8 cellular contexts compared by ENCODE assay signal in the genomic region with DNA sequence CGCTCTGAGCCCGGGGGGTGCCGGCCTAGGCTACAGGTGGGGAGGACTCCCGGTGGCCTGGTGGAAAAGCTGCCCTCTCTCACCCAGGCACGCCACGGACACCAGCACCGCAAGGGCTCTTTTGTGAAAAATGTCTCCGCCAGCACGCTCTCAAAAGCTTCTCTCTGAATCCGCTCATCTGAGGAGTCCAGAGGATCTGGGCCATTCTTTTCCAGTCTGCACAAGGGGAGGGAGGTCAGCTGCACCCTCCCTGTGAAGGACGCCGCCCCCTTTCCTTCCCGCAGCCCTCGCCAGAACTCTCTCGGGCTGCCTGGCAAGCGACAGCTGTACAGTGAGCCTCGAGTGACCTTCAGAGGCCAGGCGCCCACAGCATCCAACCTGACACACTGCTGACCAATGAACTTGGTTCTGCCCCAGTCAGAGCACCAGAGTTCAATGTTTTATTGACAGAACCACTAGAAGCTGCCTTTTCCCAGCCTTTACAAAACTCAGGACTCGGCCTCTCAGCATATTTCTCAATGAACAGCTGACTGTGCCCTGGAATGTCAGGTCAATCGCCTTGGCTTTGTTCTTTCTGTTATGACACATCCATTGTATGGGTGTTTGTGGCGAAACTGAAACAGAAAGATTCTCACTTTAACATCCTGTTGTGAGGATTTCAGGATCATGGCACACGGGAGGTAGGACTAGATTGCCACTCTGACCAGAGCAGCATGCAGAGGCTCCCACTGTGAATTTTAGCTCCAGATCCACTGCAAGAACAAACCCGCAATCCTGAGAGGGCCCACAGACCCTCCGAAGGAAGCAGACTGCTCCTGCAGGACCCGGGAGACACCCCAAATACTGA. TPM values are rescaled to one million over a fixed set of nuclear protein-coding genes. Genes with fewer than 3 reads are reported as not detected.
A peak's percentile ranks its signal among the peaks of the same experiment; 100 is the strongest.
DNase-seq lines count a peak whose midpoint lies in the region; ATAC-seq, FAIRE-seq and TF ChIP-seq lines count a peak whose summit lies in the region.

No MANE protein-coding gene starts in this region.

- peaks cover 31% of the 10 kb centered on the region for H3K4me1 ChIP-seq in mesodermal cell (ENCODE audit: control insufficient read depth, insufficient read depth, low read length, poor library complexity, severe bottlenecking)
- peaks cover 0 to 34% (median 23%) of the 10 kb centered on the region in 4 donors for H3K4me1 ChIP-seq in tibial nerve

- H4K20me1 ChIP-seq in SU-DHL-6 (ENCODE audit: low read depth, low read length): no peaks in the 10 kb centered on the region

- 24 to 30% methylated on average over 15 to 19 of the region's 25 CpGs for WGBS in mesodermal cell (ENCODE audit: insufficient coverage in 2 of 2), 2 experiments
- 8 to 11% methylated on average over 14 to 18 of the region's 25 CpGs for WGBS in tibial nerve, 2 donors

- peak; percentile 78 for DNase-seq in CD1c-positive myeloid dendritic cell (ENCODE audit: extremely low spot score)
- peak; percentile 89 for DNase-seq in H54 (ENCODE audit: insufficient read length, low spot score)
- DNase-seq in epithelial cell of esophagus (ENCODE audit: low read depth): peak; percentile 85
- peak in 1 of 2 donors; percentile 63 for DNase-seq in tibial nerve (ENCODE audit: low spot score in 2 of 2)
- DNase-seq in OCI-M1 (lab: John Stamatoyannopoulos, UW): no peak

- TF ChIP-seq CTCF in SU-DHL-6 (IDR thresholded peaks at IDR 0.05; ENCODE audit: insufficient read depth, low read length, poor library complexity, severe bottlenecking) (no peak), epithelial cell of esophagus (IDR thresholded peaks at IDR 0.05; ENCODE audit: insufficient read depth, low read depth, low read length, missing control alignments) (no peak), tibial nerve (IDR thresholded peaks at IDR 0.05) (no peak)

- H3K79me2 ChIP-seq in SU-DHL-6 (ENCODE audit: insufficient read depth, low read length): no peaks in the 10 kb centered on the region

- H3F3A ChIP-seq in SU-DHL-6 (ENCODE audit: insufficient read depth): 0 out of 2 replicates have a peak, but pooled peaks cover 3% of the 10 kb centered on the region

- FAIRE-seq in H54 (lab: Jason Lieb, UNC): peak; percentile 62

- no peaks in the 10 kb centered on the region for H3K9me3 ChIP-seq in SU-DHL-6 (ENCODE audit: insufficient read depth, low read length)
- no peaks in the 10 kb centered on the region for H3K9me3 ChIP-seq in mesodermal cell (ENCODE audit: control insufficient read depth, low read length)
- H3K9me3 ChIP-seq in tibial nerve: no peaks in the 10 kb centered on the region

- no peak overlapping the region for H3K27ac ChIP-seq in SU-DHL-6 (ENCODE audit: low read depth, low read length)
- peak overlapping the region; percentile 93 for H3K27ac ChIP-seq in mesodermal cell (ENCODE audit: low read depth, low read length, severe bottlenecking)
- peak overlapping the region; percentile 26 to 89 (median 84) for H3K27ac ChIP-seq in tibial nerve

- H3K27me3 ChIP-seq in SU-DHL-6 (ENCODE audit: low read length) (no peaks in the 10 kb centered on the region), tibial nerve (no peaks in the 10 kb centered on the region)

- no peak for ATAC-seq in HG02938 (IDR thresholded peaks at IDR 0.05; ENCODE audit: unreplicated experiment)

- H3K4me3 ChIP-seq in SU-DHL-6 (ENCODE audit: insufficient read depth, low read length, poor library complexity, severe bottlenecking) (no peak overlapping the region), epithelial cell of esophagus (ENCODE audit: low read length) (no peak overlapping the region), mesodermal cell (ENCODE audit: extremely low read depth, insufficient read depth, low read length, poor library complexity, severe bottlenecking) (peak overlapping the region; percentile 42), tibial nerve (peak overlapping the region; percentile 33 to 61 (median 49))

- H3K9me2 ChIP-seq in SU-DHL-6 (replicated peaks; ENCODE audit: insufficient read depth, low read length): no peaks in the 10 kb centered on the region

- peak overlapping the region; percentile 9; the same call in 1 of the 2 replicates for H3K9ac ChIP-seq in SU-DHL-6 (ENCODE audit: low read length)

- peak; percentile 42 for TF ChIP-seq POLR2A in H54 (IDR thresholded peaks at IDR 0.05; ENCODE audit: low read depth, low read length)
- TF ChIP-seq POLR2A in tibial nerve (IDR thresholded peaks at IDR 0.05): no peak

- no peak overlapping the region for H2AFZ ChIP-seq in SU-DHL-6 (ENCODE audit: low read depth, low read length, severe bottlenecking)

- peak overlapping the region; percentile 20 for H3K4me2 ChIP-seq in SU-DHL-6 (ENCODE audit: low read depth, low read length, poor library complexity, severe bottlenecking)

- TF ChIP-seq EP300 in tibial nerve (IDR thresholded peaks at IDR 0.05): peak in 1 of 2 donors; percentile 87

- no peaks in the 10 kb centered on the region for H3K36me3 ChIP-seq in SU-DHL-6 (ENCODE audit: low read length)
- H3K36me3 ChIP-seq in mesodermal cell (ENCODE audit: control insufficient read depth, insufficient read depth, low read length): no peaks in the 10 kb centered on the region
- H3K36me3 ChIP-seq in tibial nerve: no peaks in the 10 kb centered on the region

RNA-seq across cellular contexts. Expression of a gene that starts 26.7 kb away (rescaled TPM):
- 66.1 TPM for polyA plus RNA-seq in mesodermal cell (2013, experiment 1 of 2)
- polyA plus RNA-seq in mesodermal cell (2013, experiment 2 of 2): 65.9 TPM
- total RNA-seq in tibial nerve: 10 to 100 TPM; 17.1 to 54.4 (median 35.8) TPM

RNA-seq across cellular contexts. Expression of a gene that starts 34.8 kb away (rescaled TPM):
- polyA plus RNA-seq in mesodermal cell (2013, experiment 1 of 2): 26.2 TPM
- polyA plus RNA-seq in mesodermal cell (2013, experiment 2 of 2): 29.6 TPM
- 10 to 100 TPM; 21.3 to 29.0 (median 23.1) TPM for total RNA-seq in tibial nerve

Comparison
In these comparisons a context has a peak if more than half of its experiments do, and no peak if none do; other contexts are left out.
1. H3K4me3 ChIP-seq: peak in mesodermal cell (single experiment) and tibial nerve (4 of 4); none in SU-DHL-6 (single experiment) and epithelial cell of esophagus (single experiment).